24 cellular contexts compared by ENCODE assay signal in the genomic region with DNA sequence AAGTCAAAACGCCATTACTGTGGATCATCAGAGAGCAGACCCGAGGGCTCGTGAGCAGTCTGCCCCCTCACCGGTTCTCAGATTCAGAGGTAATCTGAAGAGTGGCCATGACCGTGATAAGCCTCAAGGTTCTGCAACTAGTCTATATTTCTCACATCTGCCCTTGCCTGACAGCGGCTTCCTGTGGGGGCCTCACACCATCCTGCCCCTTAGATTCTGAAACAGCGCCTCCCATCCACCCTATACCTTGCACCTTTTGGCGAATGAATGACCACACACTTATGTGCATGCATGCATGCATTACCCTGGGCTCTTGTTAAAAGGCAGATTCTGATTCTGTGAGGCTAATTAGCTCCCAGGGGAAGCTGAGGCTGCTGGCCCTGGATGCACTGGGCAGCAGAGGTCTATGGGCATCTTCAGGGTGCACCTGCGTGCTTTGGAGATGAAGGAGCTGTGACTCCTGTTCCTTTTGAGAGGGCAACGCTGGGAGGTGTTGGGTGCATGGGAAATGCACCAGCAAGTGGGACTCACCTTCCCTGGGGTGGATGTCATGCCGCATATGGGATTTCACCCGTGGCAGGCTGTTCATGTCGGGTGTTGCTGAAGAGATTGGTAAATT. TPM values are rescaled to one million over a fixed set of nuclear protein-coding genes. Genes with fewer than 3 reads are reported as not detected.
"Had no signal": no experiment of that assay in that cellular context is flagged by ENCODE, and none has a peak within 500 bp of the region (broad histone marks: within the 10 kb centered on the region; RNA-seq: fewer than 3 reads in every experiment).

No MANE protein-coding gene starts in this region.

- H3K27ac ChIP-seq: brain microvascular endothelial cell, left lung, lower lobe of right lung, ovary, prostate gland, skin epidermis, suprapubic skin, tibial artery had no signal

- H3K9me3 ChIP-seq: left lung, lower lobe of right lung, ovary, prostate gland, suprapubic skin, tibial artery had no signal

- DNase-seq: activated CD4-positive, alpha-beta T cell treated with anti-CD3 and anti-CD28 coated beads for 1 hour; activated CD8-positive, alpha-beta T cell treated with anti-CD3 and anti-CD28 coated beads, Interleukin-2, amount 10 ng/mL, durations not matched to agents 7 days and 5 days; activated naive CD4-positive, alpha-beta T cell treated with anti-CD3 and anti-CD28 coated beads for 36 hours; activated naive CD8-positive, alpha-beta T cell treated with anti-CD3 and anti-CD28 coated beads, Interleukin-2, amount 10 ng/mL, durations not matched to agents 7 days and 5 days; activated T-cell treated with anti-CD3 and anti-CD28 coated beads, Interleukin-2, amount 50 U/mL, for 4 hours; brain microvascular endothelial cell; cortex of kidney; hypothalamus; kidney glomerular epithelial cell; left lung; lower lobe of right lung; mesendoderm; ovary; retina; stimulated activated naive CD4-positive, alpha-beta T cell; T-helper 2 cell; tibial artery had no signal

- H3K27me3 ChIP-seq: ovary, suprapubic skin, tibial artery had no signal

- H3K36me3 Mint-ChIP-seq: activated naive CD8-positive, alpha-beta T cell treated with anti-CD3 and anti-CD28 coated beads, Interleukin-2, amount 10 ng/mL, durations not matched to agents 7 days and 5 days; WTC11 had no signal

- H3K36me3 ChIP-seq: brain microvascular endothelial cell, left lung, lower lobe of right lung, ovary, prostate gland, suprapubic skin, tibial artery had no signal

- H3K4me3 ChIP-seq: left lung, lower lobe of right lung, ovary, prostate gland, skin epidermis, suprapubic skin, tibial artery had no signal

- H3K4me1 Mint-ChIP-seq: activated naive CD8-positive, alpha-beta T cell treated with anti-CD3 and anti-CD28 coated beads, Interleukin-2, amount 10 ng/mL, durations not matched to agents 7 days and 5 days had no signal

- H3K4me1 ChIP-seq: left lung, lower lobe of right lung, prostate gland, tibial artery had no signal

- H3K9me3 Mint-ChIP-seq: activated naive CD4-positive, alpha-beta T cell treated with anti-CD3 and anti-CD28 coated beads for 36 hours; activated naive CD8-positive, alpha-beta T cell treated with anti-CD3 and anti-CD28 coated beads, Interleukin-2, amount 10 ng/mL, durations not matched to agents 7 days and 5 days; activated T-cell treated with anti-CD3 and anti-CD28 coated beads, Interleukin-2, amount 50 U/mL, for 4 hours; activated T-helper 2 cell treated with anti-CD3 and anti-CD28 coated beads, Interferon-gamma antibody, Interleukin-2, Interleukin-4, amounts not matched to agents 10 μg/mL and 5 μg/mL and 100 μg/mL, durations not matched to agents 14 hours and 24 hours and 36 hours; WTC11 had no signal

- H3K4me3 Mint-ChIP-seq: activated CD8-positive, alpha-beta T cell treated with anti-CD3 and anti-CD28 coated beads, Interleukin-2, amount 10 ng/mL, durations not matched to agents 7 days and 5 days; activated naive CD4-positive, alpha-beta T cell treated with anti-CD3 and anti-CD28 coated beads for 36 hours; activated naive CD8-positive, alpha-beta T cell treated with anti-CD3 and anti-CD28 coated beads, Interleukin-2, amount 10 ng/mL, durations not matched to agents 7 days and 5 days; activated T-cell treated with anti-CD3 and anti-CD28 coated beads, Interleukin-2, amount 50 U/mL, for 4 hours; nephron; WTC11 had no signal

- H3K27ac Mint-ChIP-seq: activated CD8-positive, alpha-beta T cell treated with anti-CD3 and anti-CD28 coated beads, Interleukin-2, amount 10 ng/mL, durations not matched to agents 7 days and 5 days; activated naive CD4-positive, alpha-beta T cell treated with anti-CD3 and anti-CD28 coated beads for 36 hours; activated naive CD8-positive, alpha-beta T cell treated with anti-CD3 and anti-CD28 coated beads, Interleukin-2, amount 10 ng/mL, durations not matched to agents 7 days and 5 days; activated T-helper 2 cell treated with anti-CD3 and anti-CD28 coated beads, Interferon-gamma antibody, Interleukin-2, Interleukin-4, amounts not matched to agents 10 μg/mL and 5 μg/mL and 100 μg/mL, durations not matched to agents 14 hours and 24 hours and 36 hours; nephron; WTC11 had no signal

RNA-seq across cellular contexts. Expression of gene GADD45G, which starts 7.8 kb away (rescaled TPM):
- polyA plus RNA-seq: fibroblast of lung had no signal
